14 cellular contexts compared by ENCODE assay signal in the genomic region with DNA sequence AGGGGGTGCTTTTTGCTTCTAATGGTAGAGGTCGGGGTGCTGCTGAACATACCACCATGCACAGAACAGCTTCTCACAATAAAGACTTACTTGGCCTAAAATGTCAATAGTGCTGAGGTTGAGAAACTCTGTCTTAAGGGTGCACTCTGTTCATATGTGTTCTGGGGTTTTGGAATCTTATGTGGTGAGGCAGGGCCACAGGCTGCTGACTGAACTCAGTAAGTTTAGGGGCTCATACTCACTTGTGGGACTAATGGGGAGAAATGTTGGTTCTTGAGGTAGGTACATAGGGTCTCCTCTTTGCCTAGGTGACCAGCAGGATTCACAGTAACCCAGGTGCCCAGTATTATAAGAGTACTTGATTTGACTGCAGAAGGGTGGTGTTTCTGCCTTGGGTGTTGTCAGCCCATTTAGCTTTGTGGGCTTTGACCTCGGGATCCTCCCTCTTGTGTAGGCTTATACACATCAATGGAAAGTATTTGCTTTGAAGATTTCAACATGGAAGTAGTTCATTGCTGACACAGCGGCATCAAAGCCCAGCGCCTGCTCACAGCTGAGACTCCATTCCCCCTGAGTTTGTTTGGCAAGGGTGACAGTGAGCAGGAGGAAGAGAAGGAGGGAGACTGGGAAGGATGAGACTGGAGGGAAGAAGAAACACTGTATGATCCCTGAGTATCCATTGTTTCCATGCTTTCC. TPM values are rescaled to one million over a fixed set of nuclear protein-coding genes. Genes with fewer than 3 reads are reported as not detected.
DNase-seq lines count a peak whose midpoint lies in the region; ATAC-seq, FAIRE-seq and TF ChIP-seq lines count a peak whose summit lies in the region.
"Had no signal": no experiment of that assay in that cellular context is flagged by ENCODE, and none has a peak within 500 bp of the region (broad histone marks: within the 10 kb centered on the region; RNA-seq: fewer than 3 reads in every experiment).

No MANE protein-coding gene starts in this region.

- H3K27ac Mint-ChIP-seq in activated CD8-positive, alpha-beta memory T cell treated with anti-CD3 and anti-CD28 coated beads, Interleukin-2, amount 10 ng/mL, durations not matched to agents 7 days and 5 days, result peak overlapping the region; percentile 74
- H3K27ac Mint-ChIP-seq in T-cell, result peak overlapping the region; percentile 94
- peak overlapping the region; percentile 75 for H3K27ac Mint-ChIP-seq in stimulated activated memory B cell treated with anti-CD40 and anti-IgM and Interleukin-4, amounts not matched to agents 10 μg/mL and 1 μg/mL and 100 μg/mL, for 72 hours

- H3K9me3 Mint-ChIP-seq in activated CD8-positive, alpha-beta memory T cell treated with anti-CD3 and anti-CD28 coated beads, Interleukin-2, amount 10 ng/mL, durations not matched to agents 7 days and 5 days (ENCODE audit: low read depth), result no peaks in the 10 kb centered on the region
- H3K9me3 Mint-ChIP-seq in T-cell, result no peaks in the 10 kb centered on the region
- no peaks in the 10 kb centered on the region for H3K9me3 Mint-ChIP-seq in stimulated activated memory B cell treated with anti-CD40 and anti-IgM and Interleukin-4, amounts not matched to agents 10 μg/mL and 1 μg/mL and 100 μg/mL, for 72 hours

- H3K79me2 ChIP-seq in GM12878 (ENCODE audit: control insufficient read depth, insufficient read depth, low read length), result peaks cover 48% of the 10 kb centered on the region

- FAIRE-seq in GM12878 (lab: Jason Lieb, UNC), result no peak

- intact Hi-C loops in GM12878 (cut with micrococcal nuclease; ENCODE audit: unreplicated experiment), result no loop called here

- DNase-seq in activated CD8-positive, alpha-beta memory T cell treated with anti-CD3 and anti-CD28 coated beads, Interleukin-2, amount 10 ng/mL, durations not matched to agents 7 days and 5 days, result no peak
- DNase-seq in activated CD8-positive, alpha-beta memory T cell treated with anti-CD3 and anti-CD28 coated beads for 24 hours, result no peak
- peak in 12 of 34 experiments; percentile 12 to 47 (median 30) for DNase-seq in T-cell
- DNase-seq in GM12878 (ENCODE audit: low read depth, low spot score), result no peak
- no peak for DNase-seq in T1000 (lab: John Stamatoyannopoulos, UW)
- DNase-seq: brain microvascular endothelial cell, KG1, mesendoderm, NCI-H2107 had no signal

- H3K36me3 Mint-ChIP-seq in activated CD8-positive, alpha-beta memory T cell treated with anti-CD3 and anti-CD28 coated beads, Interleukin-2, amount 10 ng/mL, durations not matched to agents 7 days and 5 days, result peaks cover 39% of the 10 kb centered on the region
- H3K36me3 Mint-ChIP-seq in T-cell, result peaks cover 34% of the 10 kb centered on the region
- peaks cover 36% of the 10 kb centered on the region for H3K36me3 Mint-ChIP-seq in stimulated activated memory B cell treated with anti-CD40 and anti-IgM and Interleukin-4, amounts not matched to agents 10 μg/mL and 1 μg/mL and 100 μg/mL, for 72 hours

- CTCF ChIA-PET in activated CD8-positive, alpha-beta memory T cell treated with anti-CD3 and anti-CD28 coated beads, Interleukin-2, amount 10 ng/mL, durations not matched to agents 7 days and 5 days (lab: Charles Lee), result interaction anchor here (1.0 to 1.7 kb wide), 4 partner anchors 9 to 18 kb away, joined by 3 to 5 read pairs (median 4); partner anchors contain the start of gene SLC7A6
- CTCF ChIA-PET in T-cell (lab: Charles Lee), result interaction anchor here in 1 of 2 donors (0.7 to 1.2 kb wide), 3 partner anchors 17 to 37 kb away, joined by 3 to 4 read pairs (median 3); partner anchors contain the start of genes PLA2G15 and SLC7A6
- CTCF ChIA-PET in GM12878 (lab: Yijun Ruan, JAX), result interaction anchor here (1.0 to 3.5 kb wide), 2 partner anchors 9 to 19 kb away, joined by 3 to 25 read pairs; partner anchors contain the start of gene SLC7A6

- 75% methylated on average over 4 of the region's 4 CpGs for WGBS in GM12878 (ENCODE audit: insufficient coverage, insufficient replicate concordance, low lambda C conversion rate, missing lambda C conversion rate)

- SMC1A ChIA-PET in GM12878 (lab: Charles Lee; ENCODE audit: uncharacterized antibody, unreplicated experiment), result interaction anchor here (16.5 kb wide), 1 partner anchor 13 kb away, joined by 253 read pairs; the partner anchor contains the start of gene SLC7A6

- no peak for TF ChIP-seq RAD21 in GM12878 (IDR thresholded peaks at IDR 0.05; ENCODE audit: insufficient read depth, low read depth, low read length)

- no peak overlapping the region for H3K4me3 ChIP-seq in GM12878
- H3K4me3 ChIP-seq: thoracic aorta had no signal

- peak overlapping the region; percentile 14; the same call in 1 of the 2 replicates for H3K4me2 ChIP-seq in GM12878 (ENCODE audit: control insufficient read depth, insufficient read depth)

- no peaks in the 10 kb centered on the region for H4K20me1 ChIP-seq in GM12878 (ENCODE audit: control insufficient read depth, insufficient read depth)

- no peak for TF ChIP-seq POLR2A in GM12878 (IDR thresholded peaks at IDR 0.05; ENCODE audit: low read depth, low read length)

- H3K9ac ChIP-seq in GM12878 (ENCODE audit: control insufficient read depth, insufficient read depth, low read length), result no peak overlapping the region

- H2AFZ ChIP-seq in GM12878 (ENCODE audit: control insufficient read depth, low read depth, low read length), result no peak overlapping the region

- H3K4me1 ChIP-seq in GM12878 (ENCODE audit: control insufficient read depth, insufficient read depth, low read length), result peaks cover 49% of the 10 kb centered on the region

- TF ChIP-seq CTCF in GM12878 (IDR thresholded peaks at IDR 0.05 in 2 of 3, conservative IDR thresholded peaks at IDR 0.05 in 1 of 3; ENCODE audit: control insufficient read depth in 2 of 3, extremely low read depth in 1 of 3, insufficient read depth in 1 of 3, low read depth in 3 of 3, low read length in 3 of 3), result no peak

- peaks cover 7 to 8% of the 10 kb centered on the region in 2 experiments for H3K36me3 ChIP-seq in GM12878 (ENCODE audit: control insufficient read depth in 2 of 2, insufficient read depth in 2 of 2, low read length in 1 of 2)

- TF ChIP-seq EP300 in GM12878 (IDR thresholded peaks at IDR 0.05; ENCODE audit: borderline replicate concordance in 1 of 2, control insufficient read depth in 1 of 2, low read depth in 2 of 2, low read length in 2 of 2), result no peak

- RAD21 ChIA-PET in GM12878 (lab: Charles Lee; ENCODE audit: unreplicated experiment), result interaction anchor here (1.4 kb wide), 1 partner anchor 8 kb away, joined by 3 read pairs; no protein-coding TSS in a partner anchor

- H3K27me3 Mint-ChIP-seq in activated CD8-positive, alpha-beta memory T cell treated with anti-CD3 and anti-CD28 coated beads, Interleukin-2, amount 10 ng/mL, durations not matched to agents 7 days and 5 days, result no peaks in the 10 kb centered on the region
- H3K27me3 Mint-ChIP-seq in T-cell, result no peaks in the 10 kb centered on the region
- H3K27me3 Mint-ChIP-seq in stimulated activated memory B cell treated with anti-CD40 and anti-IgM and Interleukin-4, amounts not matched to agents 10 μg/mL and 1 μg/mL and 100 μg/mL, for 72 hours, result no peaks in the 10 kb centered on the region

- no TSS peak for BruUV-seq in GM12878 (replicated peaks; lab: Mats Ljungman, UMichigan)

- H3K27ac ChIP-seq in GM12878 (ENCODE audit: control insufficient read depth, insufficient read depth), result peak overlapping the region; percentile 36; the same call in 1 of the 2 replicates
- H3K27ac ChIP-seq: brain microvascular endothelial cell, epithelial cell of prostate, thoracic aorta had no signal

- in situ Hi-C loops in GM12878 (cut with MboI), result no loop called here

- H3K4me1 Mint-ChIP-seq in activated CD8-positive, alpha-beta memory T cell treated with anti-CD3 and anti-CD28 coated beads, Interleukin-2, amount 10 ng/mL, durations not matched to agents 7 days and 5 days, result peaks cover 59% of the 10 kb centered on the region
- H3K4me1 Mint-ChIP-seq in T-cell, result peaks cover 74 to 76% (median 76%) of the 10 kb centered on the region in 3 donors
- H3K4me1 Mint-ChIP-seq in stimulated activated memory B cell treated with anti-CD40 and anti-IgM and Interleukin-4, amounts not matched to agents 10 μg/mL and 1 μg/mL and 100 μg/mL, for 72 hours, result peaks cover 60% of the 10 kb centered on the region

- no peaks in the 10 kb centered on the region for H3K9me3 ChIP-seq in GM12878 (replicated peaks; ENCODE audit: control insufficient read depth, insufficient read depth, low read length)
- H3K9me3 ChIP-seq: thoracic aorta had no signal

- POLR2A ChIA-PET in T-cell (lab: Charles Lee), result interaction anchor here (0.6 to 0.7 kb wide), 2 partner anchors 19 kb away, joined by 3 to 4 read pairs; no protein-coding TSS in a partner anchor
- POLR2A ChIA-PET in GM12878 (lab: Charles Lee), result interaction anchor here (11.1 kb wide), 1 partner anchor 10 kb away, joined by 177 read pairs; no protein-coding TSS in a partner anchor

- no peak for ATAC-seq in activated CD8-positive, alpha-beta memory T cell treated with anti-CD3 and anti-CD28 coated beads, Interleukin-2, amount 10 ng/mL, durations not matched to agents 7 days and 5 days
- ATAC-seq in T-cell (replicated peaks in 1 of 4) (peak; percentile 38 to 66 (median 58)), GM12878 (no peak), HG03135 (IDR thresholded peaks at IDR 0.05; ENCODE audit: unreplicated experiment) (no peak), HG02885 (IDR thresholded peaks at IDR 0.05; ENCODE audit: poor library complexity, unreplicated experiment) (no peak)
- no peak for ATAC-seq in stimulated activated memory B cell treated with anti-CD40 and anti-IgM and Interleukin-4, amounts not matched to agents 10 μg/mL and 1 μg/mL and 100 μg/mL, for 72 hours

- H3K4me3 Mint-ChIP-seq in activated CD8-positive, alpha-beta memory T cell treated with anti-CD3 and anti-CD28 coated beads, Interleukin-2, amount 10 ng/mL, durations not matched to agents 7 days and 5 days, result no peak overlapping the region
- peak overlapping the region; percentile 8 to 69 (median 62) for H3K4me3 Mint-ChIP-seq in T-cell
- no peak overlapping the region for H3K4me3 Mint-ChIP-seq in stimulated activated memory B cell treated with anti-CD40 and anti-IgM and Interleukin-4, amounts not matched to agents 10 μg/mL and 1 μg/mL and 100 μg/mL, for 72 hours

- H3K27me3 ChIP-seq in GM12878 (replicated peaks in 1 of 2; ENCODE audit: control insufficient read depth in 2 of 2, insufficient read depth in 2 of 2, low read length in 1 of 2), result no peaks in the 10 kb centered on the region
- H3K27me3 ChIP-seq: brain microvascular endothelial cell had no signal

RNA-seq across cellular contexts. Expression of gene SLC7A6, which starts 17.2 kb away (rescaled TPM):
- total RNA-seq in activated CD8-positive, alpha-beta memory T cell treated with anti-CD3 and anti-CD28 coated beads, Interleukin-2, amount 10 ng/mL, durations not matched to agents 7 days and 5 days, result 10 to 100 TPM; 73.3 to 99.5 TPM
- 100 to 1,000 TPM; 146 to 216 (median 185) TPM for total RNA-seq in T-cell
- total RNA-seq in GM12878 (2013; cell fraction: nucleolus; rRNA removed), result 208 and 222 TPM in 2 replicates
- 29.8 and 33.9 TPM in 2 replicates for total RNA-seq in GM12878 (2014; rRNA removed)
- total RNA-seq in GM12878 (2014; rRNA removed; fragmentation: Illumina TruSeq; extraction: Trizol), result 27.4 and 27.5 TPM in 2 replicates
- total RNA-seq in GM12878 (2021), result 51.3 and 60.4 TPM in 2 replicates
- polyA plus RNA-seq in GM12878 (2011; ENCODE audit: low read depth), result 28.5 TPM
- 46.3 and 53.6 TPM in 2 replicates for polyA plus RNA-seq in GM12878 (2011; rRNA removed)
- 49.2 and 50.2 TPM in 2 replicates for polyA plus RNA-seq in GM12878 (2011; cell fraction: cytosol; rRNA removed)
- 208 and 220 TPM in 2 replicates for polyA plus RNA-seq in GM12878 (2011; cell fraction: nucleus; rRNA removed)
- 25.9 and 29.0 TPM in 2 replicates for polyA plus RNA-seq in GM12878 (2012)
- polyA plus RNA-seq in GM12878 (2014; fragmentation: Illumina TruSeq; extraction: Trizol), result 60.1 and 66.5 TPM in 2 replicates
- 1 to 10 TPM; 8.2 TPM for polyA plus RNA-seq in GM12878 (2014; fragmentation: Nextera tagmentation; extraction: Ambion mirVana)
- polyA plus RNA-seq in GM12878 (2014; rRNA removed), result 52.7 and 55.0 TPM in 2 replicates
- 10 to 100 TPM; 26.6 to 27.4 TPM for polyA plus RNA-seq in GM12878 (2016; fragmentation: Nextera tagmentation; extraction: Ambion mirVana)
- 106 and 130 TPM in 2 replicates for polyA minus RNA-seq in GM12878 (2011; rRNA and poly(A)+ RNA removed)
- polyA minus RNA-seq in GM12878 (2011; cell fraction: cytosol; rRNA and poly(A)+ RNA removed), result 28.4 and 29.1 TPM in 2 replicates
- polyA minus RNA-seq in GM12878 (2011; cell fraction: nucleus; rRNA and poly(A)+ RNA removed), result 45.0 and 65.2 TPM in 2 replicates

RNA-seq across cellular contexts. Expression of gene SLC7A6OS, which starts 29.2 kb away (rescaled TPM):
- total RNA-seq in activated CD8-positive, alpha-beta memory T cell treated with anti-CD3 and anti-CD28 coated beads, Interleukin-2, amount 10 ng/mL, durations not matched to agents 7 days and 5 days, result 10 to 100 TPM; 29.8 to 30.8 TPM
- total RNA-seq in T-cell, result 10 to 100 TPM; 42.5 to 50.3 (median 43.9) TPM
- 46.8 and 51.0 TPM in 2 replicates for total RNA-seq in GM12878 (2013; cell fraction: nucleolus; rRNA removed)
- 16.0 and 17.7 TPM in 2 replicates for total RNA-seq in GM12878 (2014; rRNA removed)
- total RNA-seq in GM12878 (2014; rRNA removed; fragmentation: Illumina TruSeq; extraction: Trizol), result 17.7 and 18.1 TPM in 2 replicates
- 17.7 and 22.0 TPM in 2 replicates for total RNA-seq in GM12878 (2021)
- polyA plus RNA-seq in GM12878 (2011; ENCODE audit: low read depth), result 11.8 TPM
- polyA plus RNA-seq in GM12878 (2011; rRNA removed), result 17.8 and 19.6 TPM in 2 replicates
- 8.7 and 9.2 TPM in 2 replicates for polyA plus RNA-seq in GM12878 (2011; cell fraction: cytosol; rRNA removed)
- polyA plus RNA-seq in GM12878 (2011; cell fraction: nucleus; rRNA removed), result 28.2 and 29.3 TPM in 2 replicates
- polyA plus RNA-seq in GM12878 (2012), result 14.3 and 16.2 TPM in 2 replicates
- 16.0 and 16.8 TPM in 2 replicates for polyA plus RNA-seq in GM12878 (2014; fragmentation: Illumina TruSeq; extraction: Trizol)
- 1 to 10 TPM; 2.9 to 6.4 TPM for polyA plus RNA-seq in GM12878 (2014; fragmentation: Nextera tagmentation; extraction: Ambion mirVana)
- 13.9 and 16.0 TPM in 2 replicates for polyA plus RNA-seq in GM12878 (2014; rRNA removed)
- 10 to 100 TPM; 23.8 to 27.4 TPM for polyA plus RNA-seq in GM12878 (2016; fragmentation: Nextera tagmentation; extraction: Ambion mirVana)
- polyA minus RNA-seq in GM12878 (2011; rRNA and poly(A)+ RNA removed), result 11.2 and 13.8 TPM in 2 replicates
- 2.8 and 2.9 TPM in 2 replicates for polyA minus RNA-seq in GM12878 (2011; cell fraction: cytosol; rRNA and poly(A)+ RNA removed)
- 10.0 and 16.6 TPM in 2 replicates for polyA minus RNA-seq in GM12878 (2011; cell fraction: nucleus; rRNA and poly(A)+ RNA removed)

RNA-seq across cellular contexts. Expression of gene PRMT7, which starts 29.3 kb away (rescaled TPM):
- 10 to 100 TPM; 60.9 to 73.9 TPM for total RNA-seq in activated CD8-positive, alpha-beta memory T cell treated with anti-CD3 and anti-CD28 coated beads, Interleukin-2, amount 10 ng/mL, durations not matched to agents 7 days and 5 days
- total RNA-seq in T-cell (10 to 100 TPM; 80.1 to 92.4 (median 87.2) TPM), GM12878 (2014; rRNA removed) (45.8 and 48.5 TPM in 2 replicates), GM12878 (2014; rRNA removed; fragmentation: Illumina TruSeq; extraction: Trizol) (32.6 and 33.4 TPM in 2 replicates), GM12878 (2021) (45.4 and 47.6 TPM in 2 replicates)
- 287 and 321 TPM in 2 replicates for total RNA-seq in GM12878 (2013; cell fraction: nucleolus; rRNA removed)
- 16.4 TPM for polyA plus RNA-seq in GM12878 (2011; ENCODE audit: low read depth)
- polyA plus RNA-seq in GM12878 (2011; rRNA removed) (40.7 and 49.3 TPM in 2 replicates), GM12878 (2014; fragmentation: Illumina TruSeq; extraction: Trizol) (28.6 and 43.3 TPM in 2 replicates), GM12878 (2014; fragmentation: Nextera tagmentation; extraction: Ambion mirVana) (1 to 10 TPM; 5.1 to 5.6 TPM), GM12878 (2014; rRNA removed) (52.4 and 56.1 TPM in 2 replicates), GM12878 (2016; fragmentation: Nextera tagmentation; extraction: Ambion mirVana) (10 to 100 TPM; 36.9 to 40.7 TPM)
- 51.4 and 85.8 TPM in 2 replicates for polyA plus RNA-seq in GM12878 (2011; cell fraction: cytosol; rRNA removed)
- polyA plus RNA-seq in GM12878 (2011; cell fraction: nucleus; rRNA removed), result 460 and 573 TPM in 2 replicates
- polyA plus RNA-seq in GM12878 (2012), result 32.4 and 33.5 TPM in 2 replicates
- 54.9 and 77.8 TPM in 2 replicates for polyA minus RNA-seq in GM12878 (2011; rRNA and poly(A)+ RNA removed)
- 20.1 and 21.9 TPM in 2 replicates for polyA minus RNA-seq in GM12878 (2011; cell fraction: cytosol; rRNA and poly(A)+ RNA removed)
- 77.7 and 124 TPM in 2 replicates for polyA minus RNA-seq in GM12878 (2011; cell fraction: nucleus; rRNA and poly(A)+ RNA removed)

RNA-seq across cellular contexts. Expression of gene PLA2G15, which starts 36.3 kb away (rescaled TPM):
- 1 to 10 TPM; 8.4 to 9.3 TPM for total RNA-seq in activated CD8-positive, alpha-beta memory T cell treated with anti-CD3 and anti-CD28 coated beads, Interleukin-2, amount 10 ng/mL, durations not matched to agents 7 days and 5 days
- total RNA-seq in T-cell, result 10 to 100 TPM in 4 of 5 donors, 1 to 10 TPM in 1; 8.7 to 16.4 (median 10.9) TPM
- 16.6 and 18.3 TPM in 2 replicates for total RNA-seq in GM12878 (2013; cell fraction: nucleolus; rRNA removed)
- 8.2 and 8.4 TPM in 2 replicates for total RNA-seq in GM12878 (2014; rRNA removed)
- total RNA-seq in GM12878 (2014; rRNA removed; fragmentation: Illumina TruSeq; extraction: Trizol), result 3.4 and 3.8 TPM in 2 replicates
- total RNA-seq in GM12878 (2021), result 7.6 and 7.8 TPM in 2 replicates
- polyA plus RNA-seq in GM12878 (2011; ENCODE audit: low read depth), result 3.6 TPM
- polyA plus RNA-seq in GM12878 (2011; rRNA removed), result 3.1 and 6.3 TPM in 2 replicates
- polyA plus RNA-seq in GM12878 (2011; cell fraction: cytosol; rRNA removed), result 8.2 and 8.9 TPM in 2 replicates
- 11.1 and 11.3 TPM in 2 replicates for polyA plus RNA-seq in GM12878 (2011; cell fraction: nucleus; rRNA removed)
- polyA plus RNA-seq in GM12878 (2012), result 5.8 and 8.0 TPM in 2 replicates
- 1.5 and 3.0 TPM in 2 replicates for polyA plus RNA-seq in GM12878 (2014; fragmentation: Illumina TruSeq; extraction: Trizol)
- polyA plus RNA-seq in GM12878 (2014; fragmentation: Nextera tagmentation; extraction: Ambion mirVana), result 1 to 10 TPM in 1 of 2 experiments, under 1 TPM in 1; 0.31 to 1.1 TPM
- 7.8 and 8.5 TPM in 2 replicates for polyA plus RNA-seq in GM12878 (2014; rRNA removed)
- polyA plus RNA-seq in GM12878 (2016; fragmentation: Nextera tagmentation; extraction: Ambion mirVana), result 1 to 10 TPM; 7.3 to 9.4 TPM
- polyA minus RNA-seq in GM12878 (2011; rRNA and poly(A)+ RNA removed), result 8.5 and 8.7 TPM in 2 replicates
- polyA minus RNA-seq in GM12878 (2011; cell fraction: cytosol; rRNA and poly(A)+ RNA removed), result 4.8 and 5.7 TPM in 2 replicates
- polyA minus RNA-seq in GM12878 (2011; cell fraction: nucleus; rRNA and poly(A)+ RNA removed), result 4.1 and 7.2 TPM in 2 replicates

RNA-seq across cellular contexts. Expression of gene ESRP2, which starts 45.6 kb away (rescaled TPM):
- total RNA-seq in activated CD8-positive, alpha-beta memory T cell treated with anti-CD3 and anti-CD28 coated beads, Interleukin-2, amount 10 ng/mL, durations not matched to agents 7 days and 5 days, result not detected
- under 1 TPM in 3 of 5 donors, not detected in 2; 0.47 to 0.79 (median 0.62) TPM for total RNA-seq in T-cell
- total RNA-seq in GM12878 (2013; cell fraction: nucleolus; rRNA removed), result not detected in 2 replicates
- total RNA-seq in GM12878 (2014; rRNA removed), result 0.11 TPM in 1 of 2 replicates, not detected in the other
- total RNA-seq in GM12878 (2014; rRNA removed; fragmentation: Illumina TruSeq; extraction: Trizol), result 0.04 TPM in 1 of 2 replicates, not detected in the other
- 0.08 and 0.29 TPM in 2 replicates for total RNA-seq in GM12878 (2021)
- polyA plus RNA-seq in GM12878 (2011; ENCODE audit: low read depth), result not detected
- polyA plus RNA-seq in GM12878 (2011; rRNA removed), result not detected in 2 replicates
- not detected in 2 replicates for polyA plus RNA-seq in GM12878 (2011; cell fraction: cytosol; rRNA removed)
- 0.03 and 0.18 TPM in 2 replicates for polyA plus RNA-seq in GM12878 (2011; cell fraction: nucleus; rRNA removed)
- 0.10 and 0.42 TPM in 2 replicates for polyA plus RNA-seq in GM12878 (2012)
- polyA plus RNA-seq in GM12878 (2014; fragmentation: Illumina TruSeq; extraction: Trizol), result 0.06 TPM in 1 of 2 replicates, not detected in the other
- polyA plus RNA-seq in GM12878 (2014; fragmentation: Nextera tagmentation; extraction: Ambion mirVana), result under 1 TPM in 1 of 2 experiments, not detected in 1; 0.08 TPM
- 0.13 and 0.23 TPM in 2 replicates for polyA plus RNA-seq in GM12878 (2014; rRNA removed)
- under 1 TPM; 0.12 to 0.64 TPM for polyA plus RNA-seq in GM12878 (2016; fragmentation: Nextera tagmentation; extraction: Ambion mirVana)
- polyA minus RNA-seq in GM12878 (2011; rRNA and poly(A)+ RNA removed), result 0.10 TPM in 1 of 2 replicates, not detected in the other
- polyA minus RNA-seq in GM12878 (2011; cell fraction: cytosol; rRNA and poly(A)+ RNA removed), result 1.0 TPM in 1 of 2 replicates, not detected in the other
- 0.36 and 0.38 TPM in 2 replicates for polyA minus RNA-seq in GM12878 (2011; cell fraction: nucleus; rRNA and poly(A)+ RNA removed)

Comparison
In these comparisons a context has a peak if more than half of its experiments do, and no peak if none do; other contexts are left out.
1. ATAC-seq: peak in T-cell (4 of 4); none in activated CD8-positive, alpha-beta memory T cell treated with anti-CD3 and anti-CD28 coated beads, Interleukin-2, amount 10 ng/mL, durations not matched to agents 7 days and 5 days (single experiment), GM12878 (single experiment), stimulated activated memory B cell treated with anti-CD40 and anti-IgM and Interleukin-4, amounts not matched to agents 10 μg/mL and 1 μg/mL and 100 μg/mL, for 72 hours (single experiment), HG03135 (single experiment) and HG02885 (single experiment).
2. H3K4me3 Mint-ChIP-seq: peak in T-cell (3 of 3); none in activated CD8-positive, alpha-beta memory T cell treated with anti-CD3 and anti-CD28 coated beads, Interleukin-2, amount 10 ng/mL, durations not matched to agents 7 days and 5 days (single experiment) and stimulated activated memory B cell treated with anti-CD40 and anti-IgM and Interleukin-4, amounts not matched to agents 10 μg/mL and 1 μg/mL and 100 μg/mL, for 72 hours (single experiment).
3. Peak in every context shown above with its lines, with median percentiles within 50 percentile points of each other: H3K27ac Mint-ChIP-seq.